8 cellular contexts compared by ENCODE assay signal in genomic region chr9:35689601-35690446, GRCh38. TPM values are rescaled to one million over a fixed set of nuclear protein-coding genes. Genes with fewer than 3 reads are reported as not detected.
DNase-seq lines count a peak whose midpoint lies in the region; ATAC-seq and TF ChIP-seq lines count a peak whose summit lies in the region.

Gene TPM2 (minus strand): TSS chr9:35689925. CDS start chr9:35689817, 108 bp downstream.

- no peak for TF ChIP-seq CTCF in upper lobe of left lung (IDR thresholded peaks at IDR 0.05)

- H2BK15ac ChIP-seq in mesendoderm (replicated peaks; ENCODE audit: low read depth) = no peak within 1 kb of the TSS

- no peak within 1 kb of the TSS for H4K5ac ChIP-seq in mesendoderm (ENCODE audit: low read length)

- peak within 1 kb of the TSS; percentile 97 for H3K4me2 ChIP-seq in mesendoderm (ENCODE audit: low read length)

- TF ChIP-seq POLR2A in upper lobe of left lung (IDR thresholded peaks at IDR 0.05) = peak in 3 of 4 donors; percentile 21 to 52 (median 43)

- peak within 1 kb of the TSS; percentile 45 for H3K27ac ChIP-seq in effector memory CD4-positive, alpha-beta T cell (ENCODE audit: insufficient read depth, low read length, poor library complexity, severe bottlenecking)
- H3K27ac ChIP-seq in mesendoderm (ENCODE audit: low read depth, low read length) = peak within 1 kb of the TSS; percentile 95
- H3K27ac ChIP-seq in upper lobe of left lung = peak within 1 kb of the TSS; percentile 77 to 93 (median 89)

- H3K4me3 ChIP-seq in NT2/D1 (ENCODE audit: insufficient read length, low read depth) (peak within 1 kb of the TSS; percentile 90), mesendoderm (ENCODE audit: low read length) (peak within 1 kb of the TSS; percentile 92), upper lobe of left lung (peak within 1 kb of the TSS; percentile 64 to 79 (median 74))
- H3K4me3 ChIP-seq in effector memory CD4-positive, alpha-beta T cell (ENCODE audit: insufficient read depth, low read depth, low read length, poor library complexity, severe bottlenecking) = peak within 1 kb of the TSS; percentile 78

- H3K9me3 ChIP-seq in ES-I3 (ENCODE audit: control insufficient read depth, insufficient read depth, low read length) (no peaks in the 10 kb centered on the region), NT2/D1 (ENCODE audit: insufficient read depth, low read length) (no peaks in the 10 kb centered on the region), upper lobe of left lung (no peaks in the 10 kb centered on the region)
- no peaks in the 10 kb centered on the region for H3K9me3 ChIP-seq in effector memory CD4-positive, alpha-beta T cell (ENCODE audit: control insufficient read depth, low read length)

- peaks cover 28% of the 10 kb centered on the region for H3K79me1 ChIP-seq in mesendoderm (ENCODE audit: low read length)

- peak within 1 kb of the TSS; percentile 97 for H3K23ac ChIP-seq in mesendoderm (ENCODE audit: low read length)

- ATAC-seq in upper lobe of left lung (ENCODE audit: low FRiP score in 2 of 2) (peak; percentile 51 to 64), HG02642 (IDR thresholded peaks at IDR 0.05; ENCODE audit: poor library complexity, unreplicated experiment) (no peak)

- H3K4ac ChIP-seq in mesendoderm (ENCODE audit: low read depth, low read length) = peak within 1 kb of the TSS; percentile 64

- H3K56ac ChIP-seq in mesendoderm (ENCODE audit: low read length) = peak within 1 kb of the TSS; percentile 99

- H3K36me3 ChIP-seq in ES-I3 (ENCODE audit: insufficient read depth, low read length) = 0 out of 2 replicates have a peak, but pooled peaks cover 10% of the 10 kb centered on the region
- peaks cover 50% of the 10 kb centered on the region for H3K36me3 ChIP-seq in NT2/D1 (ENCODE audit: insufficient read depth, insufficient read length, low read length)
- H3K36me3 ChIP-seq in effector memory CD4-positive, alpha-beta T cell (ENCODE audit: control insufficient read depth, insufficient read depth, low read length) = no peaks in the 10 kb centered on the region
- H3K36me3 ChIP-seq in mesendoderm (ENCODE audit: control insufficient read depth, insufficient read depth, low read length) = no peaks in the 10 kb centered on the region
- H3K36me3 ChIP-seq in upper lobe of left lung = peaks cover 0 to 11% (median 7%) of the 10 kb centered on the region in 4 donors

- H3K9ac ChIP-seq in ES-I3 (ENCODE audit: low read depth, low read length) = peak within 1 kb of the TSS; percentile 60
- peak within 1 kb of the TSS; percentile 98 for H3K9ac ChIP-seq in NT2/D1 (ENCODE audit: insufficient read length, low read depth)
- H3K9ac ChIP-seq in mesendoderm (ENCODE audit: low read length) = peak within 1 kb of the TSS; percentile 99

- WGBS in mesendoderm (ENCODE audit: extremely low coverage, insufficient coverage, low lambda C conversion rate) = no CpG with 5 or more reads among the region's 67 CpGs
- WGBS in upper lobe of left lung, 2 donors = 25 to 36% methylated on average over 4 to 51 of the region's 67 CpGs

- peak within 1 kb of the TSS; percentile 76 for H2BK5ac ChIP-seq in mesendoderm (ENCODE audit: low read length)

- DNase-seq in NT2/D1 (ENCODE audit: low read depth, low spot score) (peak; percentile 18), mesendoderm (peak; percentile 94), upper lobe of left lung (peak in 1 of 2 donors; percentile 91), NOMO-1 (lab: John Stamatoyannopoulos, UW; ENCODE audit: unreplicated experiment in 2 of 2) (no peak), SHP77 (lab: John Stamatoyannopoulos, UW) (no peak)
- no peak for DNase-seq in effector memory CD4-positive, alpha-beta T cell

- H3K79me2 ChIP-seq in mesendoderm (ENCODE audit: control insufficient read depth, insufficient read depth, low read length) = peaks cover 23% of the 10 kb centered on the region

- H3K4me1 ChIP-seq in ES-I3 (ENCODE audit: insufficient read depth, low read length) (peaks cover 6% of the 10 kb centered on the region; the same call in 1 of the 2 replicates), NT2/D1 (ENCODE audit: insufficient read depth, insufficient read length) (peaks cover 21% of the 10 kb centered on the region), mesendoderm (ENCODE audit: control insufficient read depth, low read depth, low read length) (peaks cover 10% of the 10 kb centered on the region), upper lobe of left lung (peaks cover 3 to 25% (median 14%) of the 10 kb centered on the region in 4 donors)
- peaks cover 9% of the 10 kb centered on the region for H3K4me1 ChIP-seq in effector memory CD4-positive, alpha-beta T cell (ENCODE audit: control insufficient read depth, insufficient read depth, low read length, poor library complexity, severe bottlenecking)

- H4K8ac ChIP-seq in mesendoderm (ENCODE audit: low read depth, low read length) = peak within 1 kb of the TSS; percentile 69

- no peak for TF ChIP-seq EP300 in upper lobe of left lung (IDR thresholded peaks at IDR 0.05)

- peak within 1 kb of the TSS; percentile 94 for H2BK120ac ChIP-seq in mesendoderm (ENCODE audit: low read depth, low read length)

- H3K18ac ChIP-seq in mesendoderm (ENCODE audit: low read length) = peak within 1 kb of the TSS; percentile 91

- H2AK5ac ChIP-seq in mesendoderm (ENCODE audit: low read length) = peak within 1 kb of the TSS; percentile 65

- no peaks in the 10 kb centered on the region for H3K27me3 ChIP-seq in NT2/D1 (ENCODE audit: insufficient read depth, insufficient read length)
- no peaks in the 10 kb centered on the region for H3K27me3 ChIP-seq in effector memory CD4-positive, alpha-beta T cell (replicated peaks; ENCODE audit: control insufficient read depth, insufficient read depth, low read length, poor library complexity, severe bottlenecking)
- H3K27me3 ChIP-seq in mesendoderm (ENCODE audit: insufficient read depth, low read length, poor library complexity) = no peaks in the 10 kb centered on the region
- H3K27me3 ChIP-seq in upper lobe of left lung = no peaks in the 10 kb centered on the region

RNA-seq across cellular contexts. Expression of gene TPM2, which starts in this region (rescaled TPM):
- 243 TPM for polyA plus RNA-seq in mesendoderm (2013, experiment 1 of 2)
- polyA plus RNA-seq in mesendoderm (2013, experiment 2 of 2) = 250 TPM
- total RNA-seq in upper lobe of left lung = 100 to 1,000 TPM in 5 of 6 donors, 10 to 100 TPM in 1; 89.3 to 265 (median 214) TPM

Comparison
In these comparisons a context has a peak if more than half of its experiments do, and no peak if none do; other contexts are left out.
1. DNase-seq: peak in NT2/D1 (single experiment) and mesendoderm (single experiment); none in effector memory CD4-positive, alpha-beta T cell (0 of 3), NOMO-1 (0 of 2) and SHP77 (0 of 2).
2. H3K27ac ChIP-seq: peak in every context shown above with its lines; median percentile 95 in mesendoderm; 89 in upper lobe of left lung; 45 in effector memory CD4-positive, alpha-beta T cell.
3. Peak in every context shown above with its lines, with median percentiles within 50 percentile points of each other: H3K9ac ChIP-seq and H3K4me3 ChIP-seq.